2 cellular contexts compared by ENCODE assay signal in the genomic region with DNA sequence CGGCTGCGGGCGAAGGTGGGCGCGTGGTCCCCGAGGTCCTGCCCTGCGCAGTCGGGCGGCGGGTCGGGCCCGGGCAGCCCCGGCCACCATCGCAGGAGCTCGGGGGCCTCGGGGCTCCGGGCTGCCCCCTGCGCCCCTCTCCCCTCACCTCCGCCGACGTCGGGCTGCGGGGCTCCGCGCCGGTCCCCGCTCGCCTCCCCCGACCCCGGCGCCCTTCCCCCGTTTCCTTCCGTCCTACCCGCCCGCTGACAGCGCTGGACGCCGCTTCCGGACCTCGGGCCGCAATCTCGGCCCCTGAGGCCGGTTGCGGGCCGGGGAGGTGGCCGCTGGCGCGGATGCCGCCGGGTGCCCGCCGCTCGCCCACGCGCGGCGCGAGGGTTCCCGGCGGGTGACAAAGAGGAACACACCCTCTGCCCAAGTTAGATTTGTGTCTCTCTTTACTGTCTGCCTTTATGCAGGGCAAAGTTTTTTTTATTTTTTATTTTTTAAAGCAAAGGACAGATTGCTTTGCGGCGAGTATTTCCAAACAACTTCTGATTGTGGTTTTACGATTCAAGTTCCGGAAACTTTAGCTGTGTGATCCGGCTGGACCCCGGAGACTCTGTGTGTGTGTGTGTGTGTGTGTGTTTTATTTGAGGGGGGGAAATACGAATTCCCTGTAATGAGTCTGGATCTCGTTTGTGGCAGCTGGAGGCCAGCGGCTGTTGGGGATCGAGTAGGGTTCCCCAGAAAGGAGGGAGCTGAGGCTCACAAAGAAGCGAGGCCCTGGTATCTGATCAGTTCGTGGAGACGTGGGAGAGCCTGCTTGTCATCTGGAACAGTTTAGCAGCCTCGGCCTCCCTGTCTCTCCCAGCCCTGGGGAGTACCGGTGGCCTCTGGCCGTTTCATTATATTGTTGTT.
A peak's percentile ranks its signal among the peaks of the same experiment; 100 is the strongest.
TF ChIP-seq lines count a peak whose summit lies in the region.

No MANE protein-coding gene starts in this region.

TF ChIP-seq in Ishikawa, 13 proteins besides CTCF, POLR2A, EP300 and RAD21:
- TF ChIP-seq ZBTB7A (IDR thresholded peaks at IDR 0.05; ENCODE audit: low read depth): no peak
- no peak for TF ChIP-seq YY1 (IDR thresholded peaks at IDR 0.05; ENCODE audit: low read depth)
- peak; percentile 65 for TF ChIP-seq EGR1 (IDR thresholded peaks at IDR 0.05)
- TF ChIP-seq, protein P1, sequence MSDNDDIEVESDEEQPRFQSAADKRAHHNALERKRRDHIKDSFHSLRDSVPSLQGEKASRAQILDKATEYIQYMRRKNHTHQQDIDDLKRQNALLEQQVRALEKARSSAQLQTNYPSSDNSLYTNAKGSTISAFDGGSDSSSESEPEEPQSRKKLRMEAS (IDR thresholded peaks at IDR 0.05): no peak
- no peak for TF ChIP-seq TEAD4 (IDR thresholded peaks at IDR 0.05)

TF ChIP-seq in GM12878, 131 proteins besides CTCF, POLR2A, EP300 and RAD21:
- TF ChIP-seq DPF2 (IDR thresholded peaks at IDR 0.05): 0 out of 2 replicates have a peak, but pooled peaks have one; percentile 33
- TF ChIP-seq BRCA1 (IDR thresholded peaks at IDR 0.05; ENCODE audit: low read depth, low read length): no peak
- no peak for TF ChIP-seq WRNIP1 (IDR thresholded peaks at IDR 0.05; ENCODE audit: borderline replicate concordance, low read depth, low read length)
- TF ChIP-seq NBN (IDR thresholded peaks at IDR 0.05): 0 out of 2 replicates have a peak, but pooled peaks have one; percentile 28
- TF ChIP-seq, protein P2, sequence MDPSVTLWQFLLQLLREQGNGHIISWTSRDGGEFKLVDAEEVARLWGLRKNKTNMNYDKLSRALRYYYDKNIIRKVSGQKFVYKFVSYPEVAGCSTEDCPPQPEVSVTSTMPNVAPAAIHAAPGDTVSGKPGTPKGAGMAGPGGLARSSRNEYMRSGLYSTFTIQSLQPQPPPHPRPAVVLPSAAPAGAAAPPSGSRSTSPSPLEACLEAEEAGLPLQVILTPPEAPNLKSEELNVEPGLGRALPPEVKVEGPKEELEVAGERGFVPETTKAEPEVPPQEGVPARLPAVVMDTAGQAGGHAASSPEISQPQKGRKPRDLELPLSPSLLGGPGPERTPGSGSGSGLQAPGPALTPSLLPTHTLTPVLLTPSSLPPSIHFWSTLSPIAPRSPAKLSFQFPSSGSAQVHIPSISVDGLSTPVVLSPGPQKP (IDR thresholded peaks at IDR 0.05; ENCODE audit: low read depth, low read length): no peak
- TF ChIP-seq IKZF1 (conservative IDR thresholded peaks at IDR 0.05): peak; percentile 24; the same call in 1 of the 2 replicates
- peak; percentile 51 for TF ChIP-seq SUZ12 (IDR thresholded peaks at IDR 0.05; ENCODE audit: unreplicated experiment)
- 0 out of 2 replicates have a peak, but pooled peaks have one; percentile 54 for TF ChIP-seq GATAD2B (conservative IDR thresholded peaks at IDR 0.05; ENCODE audit: low read depth)
- 0 out of 2 replicates have a peak, but pooled peaks have one; percentile 25 for TF ChIP-seq MXI1 (IDR thresholded peaks at IDR 0.05; ENCODE audit: low read depth, low read length)
- 0 out of 4 replicates have a peak, but pooled peaks of 1 of the 2 experiments have one; percentile 8 for TF ChIP-seq BHLHE40 (IDR thresholded peaks at IDR 0.05; ENCODE audit: borderline replicate concordance in 1 of 2, low read depth in 2 of 2, low read length in 1 of 2)
- no peak for TF ChIP-seq NFIC (IDR thresholded peaks at IDR 0.05; ENCODE audit: low read depth, low read length)
- TF ChIP-seq FOS (IDR thresholded peaks at IDR 0.05; ENCODE audit: borderline replicate concordance, extremely low read depth, insufficient read length): no peak
- TF ChIP-seq SUPT20H (IDR thresholded peaks at IDR 0.05; ENCODE audit: borderline replicate concordance, control insufficient read depth, low read depth, low read length): no peak
- TF ChIP-seq, protein P3, sequence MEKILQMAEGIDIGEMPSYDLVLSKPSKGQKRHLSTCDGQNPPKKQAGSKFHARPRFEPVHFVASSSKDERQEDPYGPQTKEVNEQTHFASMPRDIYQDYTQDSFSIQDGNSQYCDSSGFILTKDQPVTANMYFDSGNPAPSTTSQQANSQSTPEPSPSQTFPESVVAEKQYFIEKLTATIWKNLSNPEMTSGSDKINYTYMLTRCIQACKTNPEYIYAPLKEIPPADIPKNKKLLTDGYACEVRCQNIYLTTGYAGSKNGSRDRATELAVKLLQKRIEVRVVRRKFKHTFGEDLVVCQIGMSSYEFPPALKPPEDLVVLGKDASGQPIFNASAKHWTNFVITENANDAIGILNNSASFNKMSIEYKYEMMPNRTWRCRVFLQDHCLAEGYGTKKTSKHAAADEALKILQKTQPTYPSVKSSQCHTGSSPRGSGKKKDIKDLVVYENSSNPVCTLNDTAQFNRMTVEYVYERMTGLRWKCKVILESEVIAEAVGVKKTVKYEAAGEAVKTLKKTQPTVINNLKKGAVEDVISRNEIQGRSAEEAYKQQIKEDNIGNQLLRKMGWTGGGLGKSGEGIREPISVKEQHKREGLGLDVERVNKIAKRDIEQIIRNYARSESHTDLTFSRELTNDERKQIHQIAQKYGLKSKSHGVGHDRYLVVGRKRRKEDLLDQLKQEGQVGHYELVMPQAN (conservative IDR thresholded peaks at IDR 0.05): peak; percentile 41; the same call in 1 of the 2 replicates
- TF ChIP-seq MTA2 (IDR thresholded peaks at IDR 0.05; ENCODE audit: low read depth): no peak
